23 cellular contexts compared by ENCODE assay signal in genomic region chr14:40197344-40197743, GRCh38.
DNase-seq lines count a peak whose midpoint lies in the region; ATAC-seq, FAIRE-seq and TF ChIP-seq lines count a peak whose summit lies in the region.
"Had no signal": no experiment of that assay in that cellular context is flagged by ENCODE, and none has a peak within 500 bp of the region (broad histone marks: within the 10 kb centered on the region; RNA-seq: fewer than 3 reads in every experiment).

No MANE protein-coding gene starts in this region.

- 0 out of 2 replicates have a peak overlapping the region, but pooled peaks have one; percentile 27 for H2AFZ ChIP-seq in OCI-LY1 (ENCODE audit: low read length)
- H2AFZ ChIP-seq in astrocyte (ENCODE audit: low read depth, low read length): no peak overlapping the region

- H3K4me1 Mint-ChIP-seq in MCF 10A (ENCODE audit: insufficient read depth, unreplicated experiment) (no peaks in the 10 kb centered on the region), astrocyte (ENCODE audit: low read depth, unreplicated experiment) (no peaks in the 10 kb centered on the region)
- H3K4me1 Mint-ChIP-seq in activated CD8-positive, alpha-beta T cell treated with anti-CD3 and anti-CD28 coated beads, Interleukin-2, amount 10 ng/mL, durations not matched to agents 7 days and 5 days (ENCODE audit: low read depth): no peaks in the 10 kb centered on the region
- H3K4me1 Mint-ChIP-seq: B cell had no signal

- intact Hi-C loops in MCF 10A (cut with micrococcal nuclease) (no loop called here), breast epithelium (cut with DNase I; ENCODE audit: low total_unique reads) (loop anchor here (10.0 kb wide), 1 partner anchor 993 kb away; no protein-coding TSS in a partner anchor)

- H4K20me1 ChIP-seq in OCI-LY1 (ENCODE audit: insufficient read depth, low read length) (no peaks in the 10 kb centered on the region), astrocyte (ENCODE audit: insufficient read depth, low read length) (no peaks in the 10 kb centered on the region)
- H4K20me1 ChIP-seq: BLaER1 treated with 17β-estradiol and CSF1 and Interleukin-3, amounts not matched to agents 10 nM and 100 nM had no signal

- BruUV-seq in MCF 10A (replicated peaks; lab: Mats Ljungman, UMichigan): no TSS peak

- TF ChIP-seq CTCF in MCF 10A (IDR thresholded peaks at IDR 0.05; ENCODE audit: unreplicated experiment) (no peak), breast epithelium (IDR thresholded peaks at IDR 0.05) (no peak), OCI-LY1 (IDR thresholded peaks at IDR 0.05; ENCODE audit: low read length) (no peak), astrocyte (IDR thresholded peaks at IDR 0.05; ENCODE audit: insufficient read depth, low read depth, low read length) (no peak)

- H3K27ac ChIP-seq in breast epithelium (no peak overlapping the region), OCI-LY1 (ENCODE audit: low read depth, low read length, poor library complexity, severe bottlenecking) (no peak overlapping the region), astrocyte (ENCODE audit: low read depth, low read length) (no peak overlapping the region)
- H3K27ac ChIP-seq: 22Rv1; A549; BLaER1 treated with 17β-estradiol and CSF1 and Interleukin-3, amounts not matched to agents 10 nM and 100 nM; C4-2B had no signal

- H3K9me3 Mint-ChIP-seq in MCF 10A (ENCODE audit: unreplicated experiment) (no peaks in the 10 kb centered on the region), astrocyte (ENCODE audit: unreplicated experiment) (no peaks in the 10 kb centered on the region)
- H3K9me3 Mint-ChIP-seq in activated CD8-positive, alpha-beta T cell treated with anti-CD3 and anti-CD28 coated beads, Interleukin-2, amount 10 ng/mL, durations not matched to agents 7 days and 5 days (ENCODE audit: insufficient read depth): no peaks in the 10 kb centered on the region

- H3K79me2 ChIP-seq in OCI-LY1 (ENCODE audit: insufficient read depth, low read length) (no peaks in the 10 kb centered on the region), astrocyte (ENCODE audit: insufficient read depth, low read length) (no peaks in the 10 kb centered on the region)

- peaks cover 0 to 3% of the 10 kb centered on the region in 2 donors for H3K9me3 ChIP-seq in breast epithelium
- peaks cover 5% of the 10 kb centered on the region; the same call in 1 of the 2 replicates for H3K9me3 ChIP-seq in OCI-LY1 (ENCODE audit: low read length)
- H3K9me3 ChIP-seq in astrocyte (ENCODE audit: insufficient read depth, low read depth, low read length): no peaks in the 10 kb centered on the region

- H3F3A ChIP-seq in OCI-LY1 (ENCODE audit: insufficient read depth, low read length): no peaks in the 10 kb centered on the region

- H3K9me2 ChIP-seq in OCI-LY1 (ENCODE audit: low read depth, low read length): no peaks in the 10 kb centered on the region

- no peaks in the 10 kb centered on the region for H3K36me3 ChIP-seq in breast epithelium
- H3K36me3 ChIP-seq in OCI-LY1 (ENCODE audit: insufficient read depth, low read length): no peaks in the 10 kb centered on the region
- H3K36me3 ChIP-seq in astrocyte (ENCODE audit: insufficient read depth, low read length): no peaks in the 10 kb centered on the region
- H3K36me3 ChIP-seq: BLaER1 treated with 17β-estradiol and CSF1 and Interleukin-3, amounts not matched to agents 10 nM and 100 nM had no signal

- H3K4me2 ChIP-seq in OCI-LY1 (ENCODE audit: low read length) (no peak overlapping the region), astrocyte (ENCODE audit: low read length) (no peak overlapping the region)
- H3K4me2 ChIP-seq: A549; BLaER1 treated with 17β-estradiol and CSF1 and Interleukin-3, amounts not matched to agents 10 nM and 100 nM had no signal

- no peaks in the 10 kb centered on the region for H3K27me3 Mint-ChIP-seq in MCF 10A (ENCODE audit: insufficient read depth, unreplicated experiment)
- H3K27me3 Mint-ChIP-seq in astrocyte (ENCODE audit: low read depth, unreplicated experiment): no peaks in the 10 kb centered on the region
- H3K27me3 Mint-ChIP-seq in activated CD8-positive, alpha-beta T cell treated with anti-CD3 and anti-CD28 coated beads, Interleukin-2, amount 10 ng/mL, durations not matched to agents 7 days and 5 days (ENCODE audit: low read depth): no peaks in the 10 kb centered on the region
- H3K27me3 Mint-ChIP-seq: B cell; CD4-positive, alpha-beta T cell had no signal

- H3K4me3 Mint-ChIP-seq in MCF 10A (ENCODE audit: unreplicated experiment) (no peak overlapping the region), astrocyte (ENCODE audit: unreplicated experiment) (no peak overlapping the region)
- H3K4me3 Mint-ChIP-seq in activated CD8-positive, alpha-beta T cell treated with anti-CD3 and anti-CD28 coated beads, Interleukin-2, amount 10 ng/mL, durations not matched to agents 7 days and 5 days: no peak overlapping the region
- H3K4me3 Mint-ChIP-seq: B cell; CD4-positive, alpha-beta T cell; CD8-positive, alpha-beta T cell had no signal

- no peak overlapping the region for H3K4me3 ChIP-seq in breast epithelium
- no peak overlapping the region for H3K4me3 ChIP-seq in OCI-LY1 (ENCODE audit: low read depth, low read length, poor library complexity, severe bottlenecking)
- no peak overlapping the region for H3K4me3 ChIP-seq in astrocyte (ENCODE audit: insufficient read depth, low read depth, low read length)
- H3K4me3 ChIP-seq: A549; BLaER1 treated with 17β-estradiol and CSF1 and Interleukin-3, amounts not matched to agents 10 nM and 100 nM; GM12878 had no signal

- H3K4me1 ChIP-seq in breast epithelium: no peaks in the 10 kb centered on the region
- H3K4me1 ChIP-seq in OCI-LY1 (ENCODE audit: insufficient read depth, low read length, severe bottlenecking): no peaks in the 10 kb centered on the region
- no peaks in the 10 kb centered on the region for H3K4me1 ChIP-seq in astrocyte (ENCODE audit: insufficient read depth, low read length)
- H3K4me1 ChIP-seq: A549; BLaER1 treated with 17β-estradiol and CSF1 and Interleukin-3, amounts not matched to agents 10 nM and 100 nM; Caco-2 had no signal

- H3K36me3 Mint-ChIP-seq in MCF 10A (ENCODE audit: insufficient read depth, unreplicated experiment) (no peaks in the 10 kb centered on the region), astrocyte (ENCODE audit: low read depth, unreplicated experiment) (no peaks in the 10 kb centered on the region)
- H3K36me3 Mint-ChIP-seq in activated CD8-positive, alpha-beta T cell treated with anti-CD3 and anti-CD28 coated beads, Interleukin-2, amount 10 ng/mL, durations not matched to agents 7 days and 5 days (ENCODE audit: low read depth): no peaks in the 10 kb centered on the region
- H3K36me3 Mint-ChIP-seq: CD8-positive, alpha-beta T cell had no signal

- FAIRE-seq in astrocyte (lab: Jason Lieb, UNC): no peak
- FAIRE-seq: A549, D721Med, G401.6, GM12878, GM12892, GM18507 had no signal

- DNase-seq in MCF 10A (ENCODE audit: unreplicated experiment): peak; percentile 13
- DNase-seq in breast epithelium (ENCODE audit: low spot score in 2 of 2): no peak
- DNase-seq in astrocyte (ENCODE audit: low read depth): peak; percentile 12
- no peak for DNase-seq in activated CD8-positive, alpha-beta T cell treated with anti-CD3 and anti-CD28 coated beads, Interleukin-2, amount 10 ng/mL, durations not matched to agents 7 days and 5 days
- no peak for DNase-seq in GF-D8 (lab: John Stamatoyannopoulos, UW)
- DNase-seq in activated CD4-positive, alpha-beta T cell treated with anti-CD3 and anti-CD28 coated beads, Interleukin-2, amount 50 U/mL, for 1 hour: no peak
- DNase-seq: AML-193; Caco-2; Calu3; CD4-positive, alpha-beta T cell; CD8-positive, alpha-beta T cell; DMS79 treated with DMSO at 0.1 percent for 48 hours had no signal

- POLR2A ChIA-PET in MCF 10A (lab: Yijun Ruan, JAX): interaction anchor here (0.6 to 1.1 kb wide), 4 partner anchors 9 to 32 kb away, joined by 3 to 5 read pairs (median 4); no protein-coding TSS in a partner anchor
- POLR2A ChIA-PET in activated CD8-positive, alpha-beta T cell treated with anti-CD3 and anti-CD28 coated beads, Interleukin-2, amount 10 ng/mL, durations not matched to agents 7 days and 5 days (lab: Charles Lee): no interaction called here

- H3K27me3 ChIP-seq in breast epithelium (no peaks in the 10 kb centered on the region), OCI-LY1 (ENCODE audit: insufficient read depth, low read length) (no peaks in the 10 kb centered on the region), astrocyte (ENCODE audit: insufficient read depth, low read length) (no peaks in the 10 kb centered on the region)
- H3K27me3 ChIP-seq: BLaER1 treated with 17β-estradiol and CSF1 and Interleukin-3, amounts not matched to agents 10 nM and 100 nM had no signal

- no peak for ATAC-seq in activated CD8-positive, alpha-beta T cell treated with anti-CD3 and anti-CD28 coated beads, Interleukin-2, amount 10 ng/mL, durations not matched to agents 7 days and 5 days
- ATAC-seq: A549; CD8-positive, alpha-beta T cell; GM12878 had no signal

- H3K9ac ChIP-seq in OCI-LY1 (ENCODE audit: low read length) (no peak overlapping the region), astrocyte (ENCODE audit: low read length) (no peak overlapping the region)
- H3K9ac ChIP-seq: BLaER1 treated with 17β-estradiol and CSF1 and Interleukin-3, amounts not matched to agents 10 nM and 100 nM had no signal

- no peak overlapping the region for H3K27ac Mint-ChIP-seq in MCF 10A (ENCODE audit: low read depth, unreplicated experiment)
- H3K27ac Mint-ChIP-seq in astrocyte (ENCODE audit: unreplicated experiment): no peak overlapping the region
- no peak overlapping the region for H3K27ac Mint-ChIP-seq in activated CD8-positive, alpha-beta T cell treated with anti-CD3 and anti-CD28 coated beads, Interleukin-2, amount 10 ng/mL, durations not matched to agents 7 days and 5 days
- H3K27ac Mint-ChIP-seq: B cell; CD4-positive, alpha-beta T cell; CD8-positive, alpha-beta T cell had no signal

- CTCF ChIA-PET in MCF 10A (lab: Yijun Ruan, JAX): no interaction called here
- CTCF ChIA-PET in activated CD8-positive, alpha-beta T cell treated with anti-CD3 and anti-CD28 coated beads, Interleukin-2, amount 10 ng/mL, durations not matched to agents 7 days and 5 days (lab: Charles Lee): no interaction called here

- TF ChIP-seq POLR2A in breast epithelium (IDR thresholded peaks at IDR 0.05): no peak

Comparison
In these comparisons a context has a peak if more than half of its experiments do, and no peak if none do; other contexts are left out.
1. DNase-seq: peak in MCF 10A (single experiment) and astrocyte (single experiment); none in breast epithelium (0 of 2), activated CD8-positive, alpha-beta T cell treated with anti-CD3 and anti-CD28 coated beads, Interleukin-2, amount 10 ng/mL, durations not matched to agents 7 days and 5 days (single experiment), GF-D8 (single experiment) and activated CD4-positive, alpha-beta T cell treated with anti-CD3 and anti-CD28 coated beads, Interleukin-2, amount 50 U/mL, for 1 hour (single experiment).